In the genomic region with DNA sequence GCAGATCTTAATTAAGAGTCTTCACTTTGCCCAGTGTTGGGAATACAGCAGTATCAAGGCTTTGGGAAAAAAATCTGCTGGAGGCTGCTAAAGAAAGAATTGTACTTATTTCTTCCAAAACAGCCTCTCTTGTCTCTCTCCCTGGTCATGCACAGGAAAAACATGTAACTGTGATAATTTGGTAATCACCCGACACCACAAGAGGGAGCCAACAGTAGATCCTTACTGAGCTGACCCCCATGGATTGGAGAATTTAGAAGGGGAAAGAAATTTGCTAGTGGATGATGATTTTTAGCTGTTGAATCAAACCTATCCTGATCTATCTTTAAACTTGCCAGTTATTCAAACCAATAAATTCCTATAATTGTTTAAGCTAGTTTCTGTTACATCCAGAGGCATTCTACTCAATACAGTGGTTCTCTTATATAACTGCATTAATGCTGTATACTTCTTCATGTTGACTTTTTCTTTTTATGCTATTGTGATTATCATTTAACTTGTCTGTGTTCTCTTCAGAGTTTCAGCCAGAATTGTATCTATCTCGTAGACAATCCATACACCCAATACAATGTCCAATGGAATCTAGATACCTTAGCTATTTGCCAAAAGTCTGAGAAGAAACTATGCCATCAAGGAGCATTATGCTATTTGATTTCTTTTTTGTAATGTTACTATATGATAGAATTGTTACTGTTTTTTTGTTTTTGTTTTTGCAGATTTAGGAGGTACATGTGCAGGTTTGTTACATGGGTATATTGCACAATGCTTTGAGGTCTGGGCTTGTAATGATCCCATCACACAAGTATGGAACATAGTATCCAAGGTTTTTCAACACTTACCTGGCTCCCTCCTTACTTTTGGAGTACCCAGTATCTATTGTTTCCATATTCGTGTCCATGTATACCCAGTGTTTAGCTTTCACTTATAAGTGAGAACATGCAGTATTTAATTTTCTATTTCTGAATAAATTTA, we compare ENCODE assay signal across 8 cellular contexts. TPM values are rescaled to one million over a fixed set of nuclear protein-coding genes. Genes with fewer than 3 reads are reported as not detected.
A peak's percentile ranks its signal among the peaks of the same experiment; 100 is the strongest.
DNase-seq lines count a peak whose midpoint lies in the region; ATAC-seq lines count a peak whose summit lies in the region.

No MANE protein-coding gene starts in this region.

- H3K27me3 ChIP-seq in trophoblast cell (ENCODE audit: insufficient read depth, low read length) = no peaks in the 10 kb centered on the region

- no peak overlapping the region for H3K4ac ChIP-seq in trophoblast cell (ENCODE audit: low read depth, low read length)

- no CpG with 5 or more reads among the region's 3 CpGs for WGBS in trophoblast cell (ENCODE audit: extremely low coverage, insufficient coverage, insufficient read length)

- H3K27ac ChIP-seq in SK-N-MC (no peak overlapping the region), trophoblast cell (ENCODE audit: low read depth, low read length) (no peak overlapping the region)

- H2BK12ac ChIP-seq in trophoblast cell (ENCODE audit: low read length) = no peak overlapping the region

- H3K4me3 ChIP-seq in SK-N-MC (no peak overlapping the region), trophoblast cell (ENCODE audit: low read depth, low read length) (no peak overlapping the region)

- H3K27me3 Mint-ChIP-seq in activated CD4-positive, alpha-beta T cell treated with anti-CD3 and anti-CD28 coated beads, Interleukin-2, amount 10 ng/mL, durations not matched to agents 7 days and 5 days = peaks cover 7% of the 10 kb centered on the region

- no peaks in the 10 kb centered on the region for H3K4me1 ChIP-seq in trophoblast cell (ENCODE audit: control insufficient read depth in 1 of 2, insufficient read depth in 2 of 2, low read length in 2 of 2)

- no peak overlapping the region for H3K27ac Mint-ChIP-seq in activated CD4-positive, alpha-beta T cell treated with anti-CD3 and anti-CD28 coated beads, Interleukin-2, amount 10 ng/mL, durations not matched to agents 7 days and 5 days

- no peak overlapping the region for H2BK5ac ChIP-seq in trophoblast cell (ENCODE audit: low read depth, low read length, poor library complexity)

- H4K12ac ChIP-seq in trophoblast cell (ENCODE audit: low read depth, low read length) = no peak overlapping the region

- no peaks in the 10 kb centered on the region for H3K4me1 Mint-ChIP-seq in activated CD4-positive, alpha-beta T cell treated with anti-CD3 and anti-CD28 coated beads, Interleukin-2, amount 10 ng/mL, durations not matched to agents 7 days and 5 days

- no peak overlapping the region for H3K18ac ChIP-seq in trophoblast cell (ENCODE audit: low read length)

- peak; percentile 24 for DNase-seq in activated CD4-positive, alpha-beta T cell treated with anti-CD3 and anti-CD28 coated beads, Interleukin-2, amount 10 ng/mL, durations not matched to agents 7 days and 5 days
- no peak for DNase-seq in activated CD4-positive, alpha-beta T cell treated with anti-CD3 and anti-CD28 coated beads for 4 hours
- peak; percentile 65 for DNase-seq in LHCN-M2 (ENCODE audit: low read depth)
- peak; percentile 47 for DNase-seq in SK-N-MC (ENCODE audit: low read depth, low spot score)
- peak; percentile 18 for DNase-seq in fibroblast of the conjunctiva (ENCODE audit: low read depth)
- DNase-seq in trophoblast cell = peak; percentile 22 to 73

- no peak overlapping the region for H4K8ac ChIP-seq in trophoblast cell (ENCODE audit: low read depth, low read length)

- peak; percentile 90 for ATAC-seq in GM21619 (IDR thresholded peaks at IDR 0.05; ENCODE audit: unreplicated experiment)
- ATAC-seq in HG03520 (IDR thresholded peaks at IDR 0.05; ENCODE audit: unreplicated experiment) = no peak

- no peak overlapping the region for H4K91ac ChIP-seq in trophoblast cell (ENCODE audit: low read depth, low read length)

- H3K4me2 ChIP-seq in trophoblast cell (ENCODE audit: low read length) = no peak overlapping the region

- no peak overlapping the region for H2AK5ac ChIP-seq in trophoblast cell (ENCODE audit: low read length)

- no peaks in the 10 kb centered on the region for H3K9me3 Mint-ChIP-seq in activated CD4-positive, alpha-beta T cell treated with anti-CD3 and anti-CD28 coated beads, Interleukin-2, amount 10 ng/mL, durations not matched to agents 7 days and 5 days

- H3K4me3 Mint-ChIP-seq in activated CD4-positive, alpha-beta T cell treated with anti-CD3 and anti-CD28 coated beads, Interleukin-2, amount 10 ng/mL, durations not matched to agents 7 days and 5 days = no peak overlapping the region

- H3K36me3 Mint-ChIP-seq in activated CD4-positive, alpha-beta T cell treated with anti-CD3 and anti-CD28 coated beads, Interleukin-2, amount 10 ng/mL, durations not matched to agents 7 days and 5 days (ENCODE audit: low read depth) = no peaks in the 10 kb centered on the region

- POLR2A ChIA-PET in activated CD4-positive, alpha-beta T cell treated with anti-CD3 and anti-CD28 coated beads, Interleukin-2, amount 10 ng/mL, durations not matched to agents 7 days and 5 days (lab: Charles Lee) = no interaction called here

- no peaks in the 10 kb centered on the region for H3K79me1 ChIP-seq in trophoblast cell (ENCODE audit: low read length)

- H3K9me3 ChIP-seq in SK-N-MC (ENCODE audit: low read depth, low read length) (no peaks in the 10 kb centered on the region), trophoblast cell (ENCODE audit: insufficient read depth, low read depth, low read length) (no peaks in the 10 kb centered on the region)

- H3K9ac ChIP-seq in SK-N-MC (ENCODE audit: insufficient read length) = no peak overlapping the region
- no peak overlapping the region for H3K9ac ChIP-seq in trophoblast cell (ENCODE audit: low read length)

- no peak overlapping the region for H3K23ac ChIP-seq in trophoblast cell (ENCODE audit: low read length)

- no peaks in the 10 kb centered on the region for H3K79me2 ChIP-seq in trophoblast cell (ENCODE audit: control insufficient read depth, insufficient read depth, low read length, poor library complexity)

- H3K36me3 ChIP-seq in SK-N-MC (ENCODE audit: insufficient read depth, low read length) (no peaks in the 10 kb centered on the region), trophoblast cell (ENCODE audit: control insufficient read depth in 1 of 2, insufficient read depth in 2 of 2, low read length in 2 of 2) (no peaks in the 10 kb centered on the region)

- H2BK120ac ChIP-seq in trophoblast cell (ENCODE audit: insufficient read depth, low read length, poor library complexity) = no peak overlapping the region

- CTCF ChIA-PET in activated CD4-positive, alpha-beta T cell treated with anti-CD3 and anti-CD28 coated beads, Interleukin-2, amount 10 ng/mL, durations not matched to agents 7 days and 5 days (lab: Charles Lee) = no interaction called here

- H2AFZ ChIP-seq in trophoblast cell (ENCODE audit: insufficient read depth, low read length, poor library complexity) = no peak overlapping the region

- H3K14ac ChIP-seq in trophoblast cell (ENCODE audit: low read length) = no peak overlapping the region

RNA-seq across cellular contexts. Expression of a gene that starts 31.3 kb away (rescaled TPM):
- total RNA-seq in activated CD4-positive, alpha-beta T cell treated with anti-CD3 and anti-CD28 coated beads, Interleukin-2, amount 10 ng/mL, durations not matched to agents 7 days and 5 days = not detected
- not detected in 2 replicates for total RNA-seq in LHCN-M2 (2014; rRNA removed)
- not detected for polyA plus RNA-seq in LHCN-M2 (2012)
- polyA plus RNA-seq in trophoblast cell (2013) = not detected in 2 replicates

RNA-seq across cellular contexts. Expression of a gene that starts 47.2 kb away (rescaled TPM):
- 10 to 100 TPM; 40.1 to 49.8 TPM for total RNA-seq in activated CD4-positive, alpha-beta T cell treated with anti-CD3 and anti-CD28 coated beads, Interleukin-2, amount 10 ng/mL, durations not matched to agents 7 days and 5 days
- total RNA-seq in LHCN-M2 (2014; rRNA removed) = 95.8 and 135 TPM in 2 replicates
- 53.0 TPM for polyA plus RNA-seq in LHCN-M2 (2012)
- 91.3 and 92.2 TPM in 2 replicates for polyA plus RNA-seq in trophoblast cell (2013)

Comparison
In these comparisons a context has a peak if more than half of its experiments do, and no peak if none do; other contexts are left out.
1. DNase-seq: peak in activated CD4-positive, alpha-beta T cell treated with anti-CD3 and anti-CD28 coated beads, Interleukin-2, amount 10 ng/mL, durations not matched to agents 7 days and 5 days (single experiment), LHCN-M2 (single experiment), SK-N-MC (single experiment), fibroblast of the conjunctiva (single experiment) and trophoblast cell (2 of 2); none in activated CD4-positive, alpha-beta T cell treated with anti-CD3 and anti-CD28 coated beads for 4 hours (0 of 2).